ENCODE assay signal across 32 cellular contexts in genomic region chr11:77144196-77144853, GRCh38. TPM values are rescaled to one million over a fixed set of nuclear protein-coding genes. Genes with fewer than 3 reads are reported as not detected.
"Had no signal": no experiment of that assay in that cellular context is flagged by ENCODE, and none has a peak within 500 bp of the region (broad histone marks: within the 10 kb centered on the region; RNA-seq: fewer than 3 reads in every experiment).

No MANE protein-coding gene starts in this region.

- H3K4me2 ChIP-seq: neural progenitor cell had no signal

- H2AFZ ChIP-seq: neural progenitor cell had no signal

- DNase-seq: activated CD4-positive, alpha-beta memory T cell treated with anti-CD3 and anti-CD28 coated beads for 36 hours; activated CD4-positive, alpha-beta T cell treated with anti-CD3 and anti-CD28 coated beads, Interleukin-2, amount 10 ng/mL, durations not matched to agents 24 days and 14 days; activated CD4-positive, CD25-positive, alpha-beta regulatory T cell treated with anti-CD3 and anti-CD28 coated beads, Interleukin-2, amount 50 U/mL, for 72 hours; activated CD8-positive, alpha-beta memory T cell treated with anti-CD3 and anti-CD28 coated beads, Interleukin-2, amount 50 U/mL, for 4 hours; activated effector memory CD4-positive, alpha-beta T cell treated with anti-CD3 and anti-CD28 coated beads, Interleukin-2, amount 50 U/mL, for 16 hours; activated naive CD4-positive, alpha-beta T cell treated with anti-CD3 and anti-CD28 coated beads, Interleukin-2, amount 50 U/mL, for 16 hours; activated T-cell treated with anti-CD3 and anti-CD28 coated beads, Interleukin-2, amount 50 U/mL, for 1 hour; amygdala; dorsolateral prefrontal cortex; effector memory CD4-positive, alpha-beta T cell; glutamatergic neuron; left ventricle myocardium inferior; mesendoderm; natural killer cell; stimulated activated CD4-positive, alpha-beta T cell treated with anti-CD3 and anti-CD28 coated beads, Interleukin-4, amount 100 ng/mL, for 1 hour; stimulated activated naive CD8-positive, alpha-beta T cell treated with anti-CD3 and anti-CD28 coated beads, Interleukin-15, Interleukin-2, amounts not matched to agents 100 U/mL and 50 U/mL, for 24 hours; T-helper 17 cell; testis had no signal

- H3K4me3 ChIP-seq: colonic mucosa, dorsolateral prefrontal cortex, left ventricle myocardium inferior, lung, neural progenitor cell, testis, transverse colon had no signal

- H3K4me3 Mint-ChIP-seq: activated CD4-positive, alpha-beta memory T cell treated with anti-CD3 and anti-CD28 coated beads for 36 hours; activated CD4-positive, alpha-beta T cell treated with anti-CD3 and anti-CD28 coated beads, Interleukin-2, amount 10 ng/mL, durations not matched to agents 24 days and 14 days; activated T-helper 1 cell treated with anti-CD3 and anti-CD28 coated beads, Interleukin-12 subunit alpha, Interleukin-12 subunit beta, Interleukin-2, Interleukin-4 antibody, amounts not matched to agents 30 ng/mL and 10 ng/mL and 1 ng/mL, durations not matched to agents 14 hours and 24 hours and 36 hours; natural killer cell; neural progenitor cell had no signal

- FAIRE-seq: bronchial epithelial cell, frontal cortex had no signal

- H3K9me3 ChIP-seq: colonic mucosa, left ventricle myocardium inferior, testis, transverse colon had no signal

- H3K9ac ChIP-seq: neural progenitor cell had no signal

- H3K36me3 ChIP-seq: colonic mucosa, left ventricle myocardium inferior, neural progenitor cell, transverse colon had no signal

- H3K9me3 Mint-ChIP-seq: activated CD4-positive, alpha-beta memory T cell treated with anti-CD3 and anti-CD28 coated beads for 36 hours; activated CD4-positive, alpha-beta T cell treated with anti-CD3 and anti-CD28 coated beads, Interleukin-2, amount 10 ng/mL, durations not matched to agents 24 days and 14 days; activated T-helper 1 cell treated with anti-CD3 and anti-CD28 coated beads, Interleukin-12 subunit alpha, Interleukin-12 subunit beta, Interleukin-2, Interleukin-4 antibody, amounts not matched to agents 30 ng/mL and 10 ng/mL and 1 ng/mL, durations not matched to agents 14 hours and 24 hours and 36 hours; natural killer cell; neural progenitor cell had no signal

- H3K36me3 Mint-ChIP-seq: activated CD4-positive, alpha-beta memory T cell treated with anti-CD3 and anti-CD28 coated beads for 36 hours; natural killer cell; neural progenitor cell had no signal

- H3K27ac ChIP-seq: colonic mucosa, dorsolateral prefrontal cortex, left ventricle myocardium inferior, neural progenitor cell, testis, transverse colon had no signal

- ATAC-seq: natural killer cell; right cardiac atrium; stimulated activated naive CD8-positive, alpha-beta T cell treated with anti-CD3 and anti-CD28 coated beads, Interleukin-15, Interleukin-2, amounts not matched to agents 100 U/mL and 50 U/mL, for 24 hours; T-helper 17 cell had no signal

- H3K27me3 ChIP-seq: colonic mucosa, dorsolateral prefrontal cortex, testis, transverse colon had no signal

- H3K27ac Mint-ChIP-seq: activated CD4-positive, alpha-beta memory T cell treated with anti-CD3 and anti-CD28 coated beads for 36 hours; activated CD4-positive, alpha-beta T cell treated with anti-CD3 and anti-CD28 coated beads, Interleukin-2, amount 10 ng/mL, durations not matched to agents 24 days and 14 days; activated T-helper 1 cell treated with anti-CD3 and anti-CD28 coated beads, Interleukin-12 subunit alpha, Interleukin-12 subunit beta, Interleukin-2, Interleukin-4 antibody, amounts not matched to agents 30 ng/mL and 10 ng/mL and 1 ng/mL, durations not matched to agents 14 hours and 24 hours and 36 hours; neural progenitor cell had no signal

RNA-seq across cellular contexts. Expression of gene OMP, which starts 41.7 kb away (rescaled TPM):
- total RNA-seq: activated CD4-positive, alpha-beta memory T cell treated with anti-CD3 and anti-CD28 coated beads for 36 hours; activated CD4-positive, alpha-beta T cell treated with anti-CD3 and anti-CD28 coated beads, Interleukin-2, amount 10 ng/mL, durations not matched to agents 24 days and 14 days; activated CD8-positive, alpha-beta memory T cell treated with anti-CD3 and anti-CD28 coated beads for 36 hours; activated T-helper 1 cell treated with anti-CD3 and anti-CD28 coated beads, Interleukin-12 subunit alpha, Interleukin-12 subunit beta, Interleukin-2, Interleukin-4 antibody, amounts not matched to agents 30 ng/mL and 10 ng/mL and 1 ng/mL, durations not matched to agents 14 hours and 24 hours and 36 hours; bronchial epithelial cell; epithelial cell of proximal tubule; frontal cortex; kidney epithelial cell; left ventricle myocardium inferior; mononuclear cell; omental fat pad; right cardiac atrium; T-helper 17 cell; urinary bladder had no signal
- polyA plus RNA-seq: right cardiac atrium, urinary bladder had no signal
